In genomic region chr11:96179905-96180304, GRCh38 we compare ENCODE assay signal across 21 cellular contexts.
DNase-seq lines count a peak whose midpoint lies in the region; ATAC-seq and TF ChIP-seq lines count a peak whose summit lies in the region.
"Had no signal": no experiment of that assay in that cellular context is flagged by ENCODE, and none has a peak within 500 bp of the region (broad histone marks: within the 10 kb centered on the region; RNA-seq: fewer than 3 reads in every experiment).

No MANE protein-coding gene starts in this region.

- no peaks in the 10 kb centered on the region for H3F3A ChIP-seq in neural progenitor cell (ENCODE audit: low read depth)

- peaks cover 43% of the 10 kb centered on the region for H3K36me3 Mint-ChIP-seq in CD4-positive, alpha-beta T cell (ENCODE audit: low read depth)
- H3K36me3 Mint-ChIP-seq in activated CD4-positive, alpha-beta T cell treated with anti-CD3 and anti-CD28 coated beads, Interleukin-2, amount 10 ng/mL, durations not matched to agents 24 days and 14 days (ENCODE audit: low read depth): peaks cover 13% of the 10 kb centered on the region
- no peaks in the 10 kb centered on the region for H3K36me3 Mint-ChIP-seq in neural progenitor cell

- H3K27ac Mint-ChIP-seq in CD4-positive, alpha-beta T cell: peak overlapping the region; percentile 31
- no peak overlapping the region for H3K27ac Mint-ChIP-seq in activated CD4-positive, alpha-beta T cell treated with anti-CD3 and anti-CD28 coated beads, Interleukin-2, amount 10 ng/mL, durations not matched to agents 24 days and 14 days
- no peak overlapping the region for H3K27ac Mint-ChIP-seq in neural progenitor cell
- H3K27ac Mint-ChIP-seq: effector memory CD8-positive, alpha-beta T cell; mesothelial cell of epicardium had no signal

- no peak for DNase-seq in CD4-positive, alpha-beta T cell
- peak; percentile 13 for DNase-seq in choroid plexus epithelial cell (ENCODE audit: low read depth)
- DNase-seq in OCI-M2 (lab: John Stamatoyannopoulos, UW; ENCODE audit: unreplicated experiment): no peak
- DNase-seq in activated CD4-positive, alpha-beta T cell treated with anti-CD3 and anti-CD28 coated beads, Interleukin-2, amount 10 ng/mL, durations not matched to agents 24 days and 14 days: no peak
- no peak for DNase-seq in neural progenitor cell (ENCODE audit: low spot score)
- DNase-seq: activated CD4-positive, alpha-beta T cell treated with anti-CD3 and anti-CD28 coated beads for 1 hour; Caco-2; effector memory CD8-positive, alpha-beta T cell; IMR-90; NCI-H187 treated with DMSO at 0.1 percent for 48 hours; nucleus accumbens; right lobe of liver; stimulated activated CD4-positive, alpha-beta T cell treated with anti-CD3 and anti-CD28 coated beads, Interleukin-1b, Interleukin-23, amount 100 ng/mL, for 48 hours; T-helper 9 cell had no signal

- TF ChIP-seq CTCF in CD4-positive, alpha-beta T cell (IDR thresholded peaks at IDR 0.05): no peak
- TF ChIP-seq CTCF in choroid plexus epithelial cell (conservative IDR thresholded peaks at IDR 0.05; ENCODE audit: low read depth, low read length): no peak
- TF ChIP-seq CTCF in neural progenitor cell (IDR thresholded peaks at IDR 0.05): no peak

- intact Hi-C loops in CD4-positive, alpha-beta T cell (cut with DNase I, micrococcal nuclease): no loop called here
- intact Hi-C loops in activated CD4-positive, alpha-beta T cell treated with anti-CD3 and anti-CD28 coated beads, Interleukin-2, amount 10 ng/mL, durations not matched to agents 24 days and 14 days (cut with micrococcal nuclease): no loop called here

- no peak for ATAC-seq in CD4-positive, alpha-beta T cell (ENCODE audit: poor library complexity)
- ATAC-seq in GM19043 (IDR thresholded peaks at IDR 0.05; ENCODE audit: low read depth, unreplicated experiment): peak; percentile 39
- peak; percentile 57 for ATAC-seq in HG02938 (IDR thresholded peaks at IDR 0.05; ENCODE audit: unreplicated experiment)
- no peak for ATAC-seq in HG03139 (IDR thresholded peaks at IDR 0.05; ENCODE audit: unreplicated experiment)
- ATAC-seq: effector memory CD8-positive, alpha-beta T cell; right lobe of liver had no signal

- no peaks in the 10 kb centered on the region for H3K27me3 Mint-ChIP-seq in CD4-positive, alpha-beta T cell
- no peaks in the 10 kb centered on the region for H3K27me3 Mint-ChIP-seq in activated CD4-positive, alpha-beta T cell treated with anti-CD3 and anti-CD28 coated beads, Interleukin-2, amount 10 ng/mL, durations not matched to agents 24 days and 14 days
- H3K27me3 Mint-ChIP-seq in neural progenitor cell (ENCODE audit: insufficient read depth, low read depth): peaks cover 2% of the 10 kb centered on the region
- H3K27me3 Mint-ChIP-seq: central memory CD8-positive, alpha-beta T cell; effector memory CD8-positive, alpha-beta T cell had no signal

- H3K27ac ChIP-seq in CD4-positive, alpha-beta T cell (ENCODE audit: low read depth, low read length): no peak overlapping the region
- no peak overlapping the region for H3K27ac ChIP-seq in neural progenitor cell
- H3K27ac ChIP-seq: hepatocyte, right lobe of liver, SJSA1 had no signal

- POLR2A ChIA-PET in CD4-positive, alpha-beta T cell (lab: Charles Lee): interaction anchor here (1.0 kb wide), 1 partner anchor 46 kb away, joined by 3 read pairs; no protein-coding TSS in a partner anchor

- CTCF ChIA-PET in CD4-positive, alpha-beta T cell (lab: Charles Lee): no interaction called here

- no peaks in the 10 kb centered on the region for H3K36me3 ChIP-seq in neural progenitor cell
- H3K36me3 ChIP-seq: right lobe of liver, SJSA1 had no signal

- H3K4me1 ChIP-seq in neural progenitor cell: no peaks in the 10 kb centered on the region
- H3K4me1 ChIP-seq: Caco-2, right lobe of liver, SJSA1 had no signal

- H4K20me1 ChIP-seq in neural progenitor cell (ENCODE audit: low read depth): no peaks in the 10 kb centered on the region

- peaks cover 82% of the 10 kb centered on the region for H3K4me1 Mint-ChIP-seq in CD4-positive, alpha-beta T cell (ENCODE audit: low read depth)
- peaks cover 30% of the 10 kb centered on the region for H3K4me1 Mint-ChIP-seq in activated CD4-positive, alpha-beta T cell treated with anti-CD3 and anti-CD28 coated beads, Interleukin-2, amount 10 ng/mL, durations not matched to agents 24 days and 14 days
- peaks cover 29% of the 10 kb centered on the region for H3K4me1 Mint-ChIP-seq in neural progenitor cell

- no peak overlapping the region for H3K4me3 Mint-ChIP-seq in CD4-positive, alpha-beta T cell
- H3K4me3 Mint-ChIP-seq in activated CD4-positive, alpha-beta T cell treated with anti-CD3 and anti-CD28 coated beads, Interleukin-2, amount 10 ng/mL, durations not matched to agents 24 days and 14 days: no peak overlapping the region
- no peak overlapping the region for H3K4me3 Mint-ChIP-seq in neural progenitor cell
- H3K4me3 Mint-ChIP-seq: central memory CD8-positive, alpha-beta T cell; mesothelial cell of epicardium had no signal

- no peaks in the 10 kb centered on the region for H3K27me3 ChIP-seq in CD4-positive, alpha-beta T cell (ENCODE audit: control insufficient read depth, insufficient read depth, low read length)
- no peaks in the 10 kb centered on the region for H3K27me3 ChIP-seq in neural progenitor cell
- H3K27me3 ChIP-seq: hepatocyte, right lobe of liver, SJSA1 had no signal

- H3K4me3 ChIP-seq in choroid plexus epithelial cell (ENCODE audit: low read depth, low read length) (no peak overlapping the region), neural progenitor cell (no peak overlapping the region)
- H3K4me3 ChIP-seq: hepatocyte, right lobe of liver, SJSA1 had no signal

- no peaks in the 10 kb centered on the region for H3K79me2 ChIP-seq in neural progenitor cell (ENCODE audit: low read depth)

- H3K9ac ChIP-seq in neural progenitor cell: no peak overlapping the region

- no peaks in the 10 kb centered on the region for H3K9me3 ChIP-seq in CD4-positive, alpha-beta T cell (ENCODE audit: control insufficient read depth, low read length)
- H3K9me3 ChIP-seq in neural progenitor cell (ENCODE audit: low read depth): no peaks in the 10 kb centered on the region
- H3K9me3 ChIP-seq: Caco-2, right lobe of liver, SJSA1 had no signal

- no peak overlapping the region for H3K4me2 ChIP-seq in neural progenitor cell
- H3K4me2 ChIP-seq: hepatocyte had no signal

- no peaks in the 10 kb centered on the region for H3K9me3 Mint-ChIP-seq in CD4-positive, alpha-beta T cell
- no peaks in the 10 kb centered on the region for H3K9me3 Mint-ChIP-seq in activated CD4-positive, alpha-beta T cell treated with anti-CD3 and anti-CD28 coated beads, Interleukin-2, amount 10 ng/mL, durations not matched to agents 24 days and 14 days
- H3K9me3 Mint-ChIP-seq in neural progenitor cell: no peaks in the 10 kb centered on the region
- H3K9me3 Mint-ChIP-seq: central memory CD8-positive, alpha-beta T cell; effector memory CD8-positive, alpha-beta T cell; mesothelial cell of epicardium had no signal

- H2AFZ ChIP-seq in neural progenitor cell (replicated peaks): no peak overlapping the region
- H2AFZ ChIP-seq: hepatocyte had no signal

Comparison
In these comparisons a context has a peak if more than half of its experiments do, and no peak if none do; other contexts are left out.
1. ATAC-seq: peak in GM19043 (single experiment) and HG02938 (single experiment); none in CD4-positive, alpha-beta T cell (single experiment) and HG03139 (single experiment).